ENCODE assay signal across 1 cellular context in genomic region chr1:26787706-26788514, GRCh38.
TF ChIP-seq lines count a peak whose summit lies in the region.

PIGV (plus strand) TSS chr1:26787950; CDS start chr1:26790816, 2,866 bp downstream.

TF ChIP-seq in HepG2, 621 proteins besides CTCF, POLR2A, EP300 and RAD21 (continued from another document and continues in another):
- no peak for TF ChIP-seq THAP9 (CRISPR knock-in tag; IDR thresholded peaks at IDR 0.05; ENCODE audit: borderline replicate concordance)
- TF ChIP-seq REPIN1 (CRISPR knock-in tag; IDR thresholded peaks at IDR 0.05; ENCODE audit: borderline replicate concordance, low read depth), result 0 out of 2 replicates have a peak, but pooled peaks have one; percentile 14
- TF ChIP-seq ZNF224 (CRISPR knock-in tag; IDR thresholded peaks at IDR 0.05), result no peak
- no peak for TF ChIP-seq ZNF792 (CRISPR knock-in tag; IDR thresholded peaks at IDR 0.05)
- no peak for TF ChIP-seq KAT7 (CRISPR knock-in tag; IDR thresholded peaks at IDR 0.05; ENCODE audit: borderline replicate concordance)
- TF ChIP-seq CENPX (CRISPR knock-in tag; IDR thresholded peaks at IDR 0.05), result no peak
- TF ChIP-seq ZNF605 (CRISPR knock-in tag; IDR thresholded peaks at IDR 0.05), result no peak
- TF ChIP-seq, protein P1, sequence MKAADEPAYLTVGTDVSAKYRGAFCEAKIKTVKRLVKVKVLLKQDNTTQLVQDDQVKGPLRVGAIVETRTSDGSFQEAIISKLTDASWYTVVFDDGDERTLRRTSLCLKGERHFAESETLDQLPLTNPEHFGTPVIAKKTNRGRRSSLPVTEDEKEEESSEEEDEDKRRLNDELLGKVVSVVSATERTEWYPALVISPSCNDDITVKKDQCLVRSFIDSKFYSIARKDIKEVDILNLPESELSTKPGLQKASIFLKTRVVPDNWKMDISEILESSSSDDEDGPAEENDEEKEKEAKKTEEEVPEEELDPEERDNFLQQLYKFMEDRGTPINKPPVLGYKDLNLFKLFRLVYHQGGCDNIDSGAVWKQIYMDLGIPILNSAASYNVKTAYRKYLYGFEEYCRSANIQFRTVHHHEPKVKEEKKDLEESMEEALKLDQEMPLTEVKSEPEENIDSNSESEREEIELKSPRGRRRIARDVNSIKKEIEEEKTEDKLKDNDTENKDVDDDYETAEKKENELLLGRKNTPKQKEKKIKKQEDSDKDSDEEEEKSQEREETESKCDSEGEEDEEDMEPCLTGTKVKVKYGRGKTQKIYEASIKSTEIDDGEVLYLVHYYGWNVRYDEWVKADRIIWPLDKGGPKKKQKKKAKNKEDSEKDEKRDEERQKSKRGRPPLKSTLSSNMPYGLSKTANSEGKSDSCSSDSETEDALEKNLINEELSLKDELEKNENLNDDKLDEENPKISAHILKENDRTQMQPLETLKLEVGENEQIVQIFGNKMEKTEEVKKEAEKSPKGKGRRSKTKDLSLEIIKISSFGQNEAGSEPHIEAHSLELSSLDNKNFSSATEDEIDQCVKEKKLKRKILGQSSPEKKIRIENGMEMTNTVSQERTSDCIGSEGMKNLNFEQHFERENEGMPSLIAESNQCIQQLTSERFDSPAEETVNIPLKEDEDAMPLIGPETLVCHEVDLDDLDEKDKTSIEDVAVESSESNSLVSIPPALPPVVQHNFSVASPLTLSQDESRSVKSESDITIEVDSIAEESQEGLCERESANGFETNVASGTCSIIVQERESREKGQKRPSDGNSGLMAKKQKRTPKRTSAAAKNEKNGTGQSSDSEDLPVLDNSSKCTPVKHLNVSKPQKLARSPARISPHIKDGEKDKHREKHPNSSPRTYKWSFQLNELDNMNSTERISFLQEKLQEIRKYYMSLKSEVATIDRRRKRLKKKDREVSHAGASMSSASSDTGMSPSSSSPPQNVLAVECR (CRISPR knock-in tag; IDR thresholded peaks at IDR 0.05; ENCODE audit: borderline replicate concordance), result peak; percentile 61
- TF ChIP-seq ZNF484 (CRISPR knock-in tag; IDR thresholded peaks at IDR 0.05; ENCODE audit: borderline replicate concordance, low read depth), result no peak
- no peak for TF ChIP-seq AKNA (CRISPR knock-in tag; IDR thresholded peaks at IDR 0.05; ENCODE audit: borderline replicate concordance)
- TF ChIP-seq ZNF296 (CRISPR knock-in tag; conservative IDR thresholded peaks at IDR 0.05), result no peak
- TF ChIP-seq, protein P2, sequence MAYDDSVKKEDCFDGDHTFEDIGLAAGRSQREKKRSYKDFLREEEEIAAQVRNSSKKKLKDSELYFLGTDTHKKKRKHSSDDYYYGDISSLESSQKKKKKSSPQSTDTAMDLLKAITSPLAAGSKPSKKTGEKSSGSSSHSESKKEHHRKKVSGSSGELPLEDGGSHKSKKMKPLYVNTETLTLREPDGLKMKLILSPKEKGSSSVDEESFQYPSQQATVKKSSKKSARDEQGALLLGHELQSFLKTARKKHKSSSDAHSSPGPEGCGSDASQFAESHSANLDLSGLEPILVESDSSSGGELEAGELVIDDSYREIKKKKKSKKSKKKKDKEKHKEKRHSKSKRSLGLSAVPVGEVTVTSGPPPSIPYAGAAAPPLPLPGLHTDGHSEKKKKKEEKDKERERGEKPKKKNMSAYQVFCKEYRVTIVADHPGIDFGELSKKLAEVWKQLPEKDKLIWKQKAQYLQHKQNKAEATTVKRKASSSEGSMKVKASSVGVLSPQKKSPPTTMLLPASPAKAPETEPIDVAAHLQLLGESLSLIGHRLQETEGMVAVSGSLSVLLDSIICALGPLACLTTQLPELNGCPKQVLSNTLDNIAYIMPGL (CRISPR knock-in tag; IDR thresholded peaks at IDR 0.05; ENCODE audit: borderline replicate concordance in 1 of 2, low read depth in 1 of 2), result peak in 1 of 2 experiments; percentile 69; a peak in 3 of 4 replicates
- no peak for TF ChIP-seq ZNF496 (CRISPR knock-in tag; IDR thresholded peaks at IDR 0.05; ENCODE audit: insufficient replicate concordance)
- TF ChIP-seq EEA1 (CRISPR knock-in tag; IDR thresholded peaks at IDR 0.05; ENCODE audit: borderline replicate concordance), result no peak
- peak; percentile 30; the same call in 1 of the 2 replicates for TF ChIP-seq NRL (CRISPR knock-in tag; IDR thresholded peaks at IDR 0.05; ENCODE audit: borderline replicate concordance)
- no peak for TF ChIP-seq MTF1 (CRISPR knock-in tag; IDR thresholded peaks at IDR 0.05)
- peak; percentile 72 for TF ChIP-seq ASH2L (IDR thresholded peaks at IDR 0.05; ENCODE audit: insufficient read length, low read depth, low read length)
- TF ChIP-seq RBFOX2 (IDR thresholded peaks at IDR 0.05; ENCODE audit: low read depth, low read length), result peak; percentile 97
- TF ChIP-seq NFRKB (IDR thresholded peaks at IDR 0.05), result peak; percentile 70; the same call in 1 of the 2 replicates
- TF ChIP-seq KLF9 (CRISPR knock-in tag; IDR thresholded peaks at IDR 0.05; ENCODE audit: low read depth), result no peak
- no peak; the same call in 1 of the 2 replicates for TF ChIP-seq MLX (CRISPR knock-in tag; IDR thresholded peaks at IDR 0.05)
- no peak for TF ChIP-seq ZNF563 (CRISPR knock-in tag; IDR thresholded peaks at IDR 0.05)
- no peak for TF ChIP-seq ZFP36 (IDR thresholded peaks at IDR 0.05; ENCODE audit: borderline replicate concordance, low read depth, low read length, partially characterized antibody)
- TF ChIP-seq TOPORS (CRISPR knock-in tag; IDR thresholded peaks at IDR 0.05), result 0 out of 2 replicates have a peak, but pooled peaks have one; percentile 62
- TF ChIP-seq ZNF101 (CRISPR knock-in tag; IDR thresholded peaks at IDR 0.05; ENCODE audit: borderline replicate concordance, low read depth), result no peak
- TF ChIP-seq HNRNPUL1 (IDR thresholded peaks at IDR 0.05; ENCODE audit: low read depth, low read length), result no peak
- peak; percentile 49 for TF ChIP-seq CHCHD3 (CRISPR knock-in tag; IDR thresholded peaks at IDR 0.05)
- no peak for TF ChIP-seq BHLHE40 (IDR thresholded peaks at IDR 0.05; ENCODE audit: low read length)
- 0 out of 2 replicates have a peak, but pooled peaks have one; percentile 35 for TF ChIP-seq MED13 (CRISPR knock-in tag; IDR thresholded peaks at IDR 0.05)
- TF ChIP-seq JUN (CRISPR knock-in tag; IDR thresholded peaks at IDR 0.05), result peak; percentile 24; the same call in 1 of the 2 replicates
- peak; percentile 6 for TF ChIP-seq XRCC5 (optimal IDR thresholded peaks at IDR 0.05; ENCODE audit: low read length)
- TF ChIP-seq ZNF607 (CRISPR knock-in tag; IDR thresholded peaks at IDR 0.05; ENCODE audit: borderline replicate concordance), result no peak
- no peak for TF ChIP-seq ZC3H4 (CRISPR knock-in tag; IDR thresholded peaks at IDR 0.05; ENCODE audit: borderline replicate concordance)
- no peak for TF ChIP-seq PTBP1 (IDR thresholded peaks at IDR 0.05; ENCODE audit: low read depth, low read length, poor library complexity, severe bottlenecking)
- TF ChIP-seq, protein P3, sequence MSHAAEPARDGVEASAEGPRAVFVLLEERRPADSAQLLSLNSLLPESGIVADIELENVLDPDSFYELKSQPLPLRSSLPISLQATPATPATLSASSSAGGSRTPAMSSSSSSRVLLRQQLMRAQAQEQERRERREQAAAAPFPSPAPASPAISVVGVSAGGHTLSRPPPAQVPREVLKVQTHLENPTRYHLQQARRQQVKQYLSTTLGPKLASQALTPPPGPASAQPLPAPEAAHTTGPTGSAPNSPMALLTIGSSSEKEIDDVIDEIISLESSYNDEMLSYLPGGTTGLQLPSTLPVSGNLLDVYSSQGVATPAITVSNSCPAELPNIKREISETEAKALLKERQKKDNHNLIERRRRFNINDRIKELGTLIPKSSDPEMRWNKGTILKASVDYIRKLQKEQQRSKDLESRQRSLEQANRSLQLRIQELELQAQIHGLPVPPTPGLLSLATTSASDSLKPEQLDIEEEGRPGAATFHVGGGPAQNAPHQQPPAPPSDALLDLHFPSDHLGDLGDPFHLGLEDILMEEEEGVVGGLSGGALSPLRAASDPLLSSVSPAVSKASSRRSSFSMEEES (CRISPR knock-in tag; IDR thresholded peaks at IDR 0.05), result no peak
- TF ChIP-seq KLF15 (CRISPR knock-in tag; IDR thresholded peaks at IDR 0.05; ENCODE audit: borderline replicate concordance), result no peak; the same call in 1 of the 2 replicates
- no peak for TF ChIP-seq ETV6 (CRISPR knock-in tag; conservative IDR thresholded peaks at IDR 0.05)
- TF ChIP-seq ZNF124 (CRISPR knock-in tag; IDR thresholded peaks at IDR 0.05), result no peak
- TF ChIP-seq ATF7 (IDR thresholded peaks at IDR 0.05), result no peak
- TF ChIP-seq ATF7 (CRISPR knock-in tag; IDR thresholded peaks at IDR 0.05), result peak; percentile 43; the same call in 1 of the 2 replicates
- no peak for TF ChIP-seq DNMT3B (CRISPR knock-in tag; conservative IDR thresholded peaks at IDR 0.05)
- peak; percentile 71 for TF ChIP-seq SALL1 (CRISPR knock-in tag; IDR thresholded peaks at IDR 0.05)
- peak; percentile 67 for TF ChIP-seq KDM5A (IDR thresholded peaks at IDR 0.05; ENCODE audit: borderline replicate concordance, low read length)
- TF ChIP-seq MAFG (CRISPR knock-in tag; IDR thresholded peaks at IDR 0.05), result no peak
- TF ChIP-seq, protein P4, sequence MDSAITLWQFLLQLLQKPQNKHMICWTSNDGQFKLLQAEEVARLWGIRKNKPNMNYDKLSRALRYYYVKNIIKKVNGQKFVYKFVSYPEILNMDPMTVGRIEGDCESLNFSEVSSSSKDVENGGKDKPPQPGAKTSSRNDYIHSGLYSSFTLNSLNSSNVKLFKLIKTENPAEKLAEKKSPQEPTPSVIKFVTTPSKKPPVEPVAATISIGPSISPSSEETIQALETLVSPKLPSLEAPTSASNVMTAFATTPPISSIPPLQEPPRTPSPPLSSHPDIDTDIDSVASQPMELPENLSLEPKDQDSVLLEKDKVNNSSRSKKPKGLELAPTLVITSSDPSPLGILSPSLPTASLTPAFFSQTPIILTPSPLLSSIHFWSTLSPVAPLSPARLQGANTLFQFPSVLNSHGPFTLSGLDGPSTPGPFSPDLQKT (CRISPR knock-in tag; IDR thresholded peaks at IDR 0.05; ENCODE audit: borderline replicate concordance), result no peak
- peak; percentile 16; the same call in 1 of the 2 replicates for TF ChIP-seq ZFP91 (CRISPR knock-in tag; IDR thresholded peaks at IDR 0.05; ENCODE audit: borderline replicate concordance)
- no peak; the same call in 1 of the 2 replicates for TF ChIP-seq BCL6 (CRISPR knock-in tag; IDR thresholded peaks at IDR 0.05)
- peak; percentile 86 for TF ChIP-seq AGO2 (optimal IDR thresholded peaks at IDR 0.05; ENCODE audit: low read depth, low read length)
